In the genomic region with DNA sequence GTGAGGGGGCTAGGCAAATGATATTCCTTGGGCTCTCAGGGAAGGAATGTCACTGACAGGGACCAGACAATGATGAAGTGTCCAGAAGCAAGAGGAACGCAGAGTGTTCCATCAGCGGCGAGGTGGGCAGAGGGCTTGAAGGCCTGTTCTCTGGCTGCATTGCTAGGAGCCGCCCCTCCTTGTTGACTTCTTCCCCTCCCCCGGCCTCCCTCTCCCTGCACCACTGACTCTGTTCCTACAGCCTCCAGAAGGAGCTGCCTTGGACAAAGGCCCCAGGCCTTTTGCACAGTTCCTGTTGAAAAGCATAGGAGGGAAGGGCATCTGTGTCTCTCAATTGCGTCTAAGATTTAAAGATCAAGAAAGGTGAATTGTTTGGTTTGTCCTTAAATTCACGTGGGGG, we compare ENCODE assay signal across 22 cellular contexts. TPM values are rescaled to one million over a fixed set of nuclear protein-coding genes. Genes with fewer than 3 reads are reported as not detected.
DNase-seq lines count a peak whose midpoint lies in the region; TF ChIP-seq lines count a peak whose summit lies in the region.
"Had no signal": no experiment of that assay in that cellular context is flagged by ENCODE, and none has a peak within 500 bp of the region (broad histone marks: within the 10 kb centered on the region; RNA-seq: fewer than 3 reads in every experiment).

No MANE protein-coding gene starts in this region.

- H3K4me3 Mint-ChIP-seq in glutamatergic neuron (ENCODE audit: unreplicated experiment) (no peak overlapping the region), neural progenitor cell (no peak overlapping the region), mesothelial cell of epicardium (no peak overlapping the region)
- H3K4me3 Mint-ChIP-seq: B cell; CD4-positive, alpha-beta T cell; CD8-positive, alpha-beta T cell had no signal

- H3K4me2 ChIP-seq in neural progenitor cell: no peak overlapping the region
- H3K4me2 ChIP-seq: A549; BLaER1 treated with 17β-estradiol and CSF1 and Interleukin-3, amounts not matched to agents 10 nM and 100 nM had no signal

- CTCF ChIA-PET in HEK293 (lab: Yijun Ruan, JAX): interaction anchor here (0.8 to 1.5 kb wide), 2 partner anchors 11 to 21 kb away, joined by 3 to 6 read pairs; no protein-coding TSS in a partner anchor

- H3K4me3 ChIP-seq in HEK293 (ENCODE audit: low read depth, low read length): no peak overlapping the region
- H3K4me3 ChIP-seq in neural progenitor cell: no peak overlapping the region
- no peak overlapping the region for H3K4me3 ChIP-seq in foreskin fibroblast (ENCODE audit: low read depth in 1 of 2, low read length in 2 of 2)
- H3K4me3 ChIP-seq: A549; BLaER1 treated with 17β-estradiol and CSF1 and Interleukin-3, amounts not matched to agents 10 nM and 100 nM; GM12878 had no signal

- H3K4me1 ChIP-seq in HEK293 (ENCODE audit: control insufficient read depth, insufficient read depth, low read length) (no peaks in the 10 kb centered on the region), neural progenitor cell (peaks cover 10% of the 10 kb centered on the region)
- H3K4me1 ChIP-seq: A549, Caco-2 had no signal

- no peak overlapping the region for H3K27ac ChIP-seq in HEK293 (ENCODE audit: extremely low read depth, low read depth, low read length)
- H3K27ac ChIP-seq in neural progenitor cell: no peak overlapping the region
- H3K27ac ChIP-seq: 22Rv1; A549; BLaER1 treated with 17β-estradiol and CSF1 and Interleukin-3, amounts not matched to agents 10 nM and 100 nM; C4-2B had no signal

- POLR2A ChIA-PET in HEK293 (lab: Yijun Ruan, JAX): no interaction called here

- no peak overlapping the region for H3K9ac ChIP-seq in neural progenitor cell
- H3K9ac ChIP-seq: BLaER1 treated with 17β-estradiol and CSF1 and Interleukin-3, amounts not matched to agents 10 nM and 100 nM had no signal

- peaks cover 15% of the 10 kb centered on the region for H3F3A ChIP-seq in neural progenitor cell (ENCODE audit: low read depth)

- no peaks in the 10 kb centered on the region for H3K79me2 ChIP-seq in neural progenitor cell (ENCODE audit: low read depth)

- peak overlapping the region; percentile 62 for H3K27ac Mint-ChIP-seq in glutamatergic neuron (ENCODE audit: unreplicated experiment)
- H3K27ac Mint-ChIP-seq in neural progenitor cell: no peak overlapping the region
- H3K27ac Mint-ChIP-seq in mesothelial cell of epicardium: no peak overlapping the region
- H3K27ac Mint-ChIP-seq: B cell; CD4-positive, alpha-beta T cell; CD8-positive, alpha-beta T cell had no signal

- H3K9me3 ChIP-seq in HEK293 (ENCODE audit: control insufficient read depth, insufficient read depth, low read depth, low read length) (no peaks in the 10 kb centered on the region), neural progenitor cell (ENCODE audit: low read depth) (no peaks in the 10 kb centered on the region)
- H3K9me3 ChIP-seq: A549, Caco-2 had no signal

- H3K36me3 ChIP-seq in HEK293 (ENCODE audit: control insufficient read depth in 2 of 2, insufficient read depth in 1 of 2, low read length in 2 of 2) (no peaks in the 10 kb centered on the region), neural progenitor cell (no peaks in the 10 kb centered on the region)
- H3K36me3 ChIP-seq: BLaER1 treated with 17β-estradiol and CSF1 and Interleukin-3, amounts not matched to agents 10 nM and 100 nM had no signal

- no peak for TF ChIP-seq CTCF in GM10266 (IDR thresholded peaks at IDR 0.05; ENCODE audit: control insufficient read depth, insufficient read depth, low read depth, missing control alignments)
- TF ChIP-seq CTCF in HEK293 (tag by site-specific recombination; IDR thresholded peaks at IDR 0.05): no peak
- TF ChIP-seq CTCF in glutamatergic neuron (IDR thresholded peaks at IDR 0.05; ENCODE audit: partially characterized antibody, unreplicated experiment): no peak
- no peak for TF ChIP-seq CTCF in neural progenitor cell (IDR thresholded peaks at IDR 0.05)
- TF ChIP-seq CTCF in mesothelial cell of epicardium (IDR thresholded peaks at IDR 0.05; ENCODE audit: unreplicated experiment): no peak
- TF ChIP-seq CTCF in foreskin fibroblast (IDR thresholded peaks at IDR 0.05; ENCODE audit: low read depth, low read length): no peak

- H3K27me3 Mint-ChIP-seq in glutamatergic neuron (ENCODE audit: unreplicated experiment) (peaks cover 12% of the 10 kb centered on the region), neural progenitor cell (ENCODE audit: insufficient read depth, low read depth) (peaks cover 60% of the 10 kb centered on the region), mesothelial cell of epicardium (ENCODE audit: low read depth) (peaks cover 94% of the 10 kb centered on the region)

- peak; percentile 3 for DNase-seq in GM10266 (ENCODE audit: extremely low spot score)
- DNase-seq in glutamatergic neuron: peak; percentile 36
- peak; percentile 10 for DNase-seq in neural progenitor cell (ENCODE audit: low spot score)
- no peak for DNase-seq in mesothelial cell of epicardium (ENCODE audit: low spot score in 2 of 2, unreplicated experiment in 2 of 2)
- DNase-seq in activated CD8-positive, alpha-beta memory T cell treated with anti-CD3 and anti-CD28 coated beads, Interleukin-2, amount 50 U/mL, for 48 hours: no peak
- no peak for DNase-seq in foreskin fibroblast
- DNase-seq in T1000 (lab: John Stamatoyannopoulos, UW): no peak
- DNase-seq: AML-193; Caco-2; Calu3; CD4-positive, alpha-beta T cell; CD8-positive, alpha-beta T cell; DMS79 treated with DMSO at 0.1 percent for 48 hours; GF-D8 had no signal

- H3K36me3 Mint-ChIP-seq in glutamatergic neuron (ENCODE audit: unreplicated experiment) (peaks cover 4% of the 10 kb centered on the region), neural progenitor cell (no peaks in the 10 kb centered on the region), mesothelial cell of epicardium (no peaks in the 10 kb centered on the region)
- H3K36me3 Mint-ChIP-seq: CD8-positive, alpha-beta T cell had no signal

- peaks cover 28% of the 10 kb centered on the region for H4K20me1 ChIP-seq in neural progenitor cell (ENCODE audit: low read depth)
- H4K20me1 ChIP-seq: BLaER1 treated with 17β-estradiol and CSF1 and Interleukin-3, amounts not matched to agents 10 nM and 100 nM had no signal

- H3K9me3 Mint-ChIP-seq in glutamatergic neuron (ENCODE audit: unreplicated experiment) (peaks cover 17% of the 10 kb centered on the region), neural progenitor cell (no peaks in the 10 kb centered on the region), mesothelial cell of epicardium (no peaks in the 10 kb centered on the region)
- H3K9me3 Mint-ChIP-seq: CD4-positive, alpha-beta T cell; CD8-positive, alpha-beta T cell had no signal

- H3K4me1 Mint-ChIP-seq in glutamatergic neuron (ENCODE audit: low read depth, unreplicated experiment) (peaks cover 46% of the 10 kb centered on the region), neural progenitor cell (no peaks in the 10 kb centered on the region), mesothelial cell of epicardium (peaks cover 4% of the 10 kb centered on the region)
- H3K4me1 Mint-ChIP-seq: B cell had no signal

- H3K27me3 ChIP-seq in neural progenitor cell: peaks cover 100% of the 10 kb centered on the region

- H2AFZ ChIP-seq in neural progenitor cell (replicated peaks): no peak overlapping the region

TF ChIP-seq in HEK293, 187 proteins besides CTCF, POLR2A, EP300 and RAD21:
- TF ChIP-seq ZNF623 (tag by site-specific recombination; IDR thresholded peaks at IDR 0.05) (peak; percentile 51), ZEB2 (tag by site-specific recombination; IDR thresholded peaks at IDR 0.05) (no peak)

RNA-seq across cellular contexts. Expression of gene TLX3, which starts 12.4 kb away (rescaled TPM):
- 161 TPM for total RNA-seq in glutamatergic neuron (ENCODE audit: unreplicated experiment)
- not detected in 2 replicates for total RNA-seq in neural progenitor cell (ENCODE audit: low replicate concordance)
- total RNA-seq in mesothelial cell of epicardium: not detected in 3 replicates
- total RNA-seq: A172; B cell; Caco-2; CD4-positive, alpha-beta T cell; CD8-positive, alpha-beta T cell; GM12878 had no signal

Comparison
In these comparisons a context has a peak if more than half of its experiments do, and no peak if none do; other contexts are left out.
1. DNase-seq: peak in GM10266 (single experiment), glutamatergic neuron (single experiment) and neural progenitor cell (single experiment); none in mesothelial cell of epicardium (0 of 2), activated CD8-positive, alpha-beta memory T cell treated with anti-CD3 and anti-CD28 coated beads, Interleukin-2, amount 50 U/mL, for 48 hours (single experiment), foreskin fibroblast (0 of 2) and T1000 (single experiment).
2. RNA of gene TLX3, which starts 12.4 kb away (total RNA-seq): 161 TPM in glutamatergic neuron (single experiment); not detected in mesothelial cell of epicardium and not detected in neural progenitor cell; every median in the first group is over 100 times any median in the second.